ENCODE assay signal across 8 cellular contexts in the genomic region with DNA sequence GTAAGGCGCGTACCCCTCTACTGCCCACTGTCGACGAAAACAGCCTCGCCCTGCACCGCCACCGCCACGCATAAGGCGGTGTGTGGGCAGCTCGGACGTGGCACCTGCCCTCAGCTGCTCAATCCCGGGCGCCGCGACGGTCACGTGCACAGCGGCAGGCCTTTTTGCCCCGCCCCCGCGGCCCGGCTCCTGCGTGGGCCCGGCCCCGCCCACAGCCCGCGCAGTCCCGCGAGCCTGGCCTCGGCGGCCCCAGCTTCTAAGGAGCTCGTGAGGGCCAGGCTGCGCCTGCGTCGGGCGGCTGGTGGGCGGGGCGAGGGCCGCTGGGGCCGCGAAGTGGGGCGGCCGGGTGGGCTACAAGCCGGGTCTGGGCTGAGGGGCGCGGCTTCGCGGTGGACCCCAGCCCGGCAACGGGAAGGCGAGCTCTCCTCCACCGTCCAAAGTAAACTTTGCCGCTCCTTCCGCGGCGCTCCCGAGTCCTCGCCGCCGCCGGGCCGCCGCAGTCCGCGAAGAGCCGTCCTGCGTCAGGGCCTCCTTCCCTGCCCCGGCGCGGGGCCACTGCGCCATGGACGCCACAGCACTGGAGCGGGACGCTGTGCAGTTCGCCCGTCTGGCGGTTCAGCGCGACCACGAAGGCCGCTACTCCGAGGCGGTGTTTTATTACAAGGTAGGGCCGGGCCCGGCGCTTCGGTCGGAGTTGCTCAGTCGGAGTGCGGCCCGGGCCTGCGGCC. TPM values are rescaled to one million over a fixed set of nuclear protein-coding genes. Genes with fewer than 3 reads are reported as not detected.
DNase-seq lines count a peak whose midpoint lies in the region; ATAC-seq and TF ChIP-seq lines count a peak whose summit lies in the region.

Gene CAPN7 (plus strand): TSS at position 313 of the 728 bp plus-strand sequence. CDS start 250 bp downstream, at position 563.

- H3K36me3 ChIP-seq in right lobe of liver: peaks cover 0 to 14% (median 0%) of the 10 kb centered on the region in 4 donors

- intact Hi-C loops in right lobe of liver (cut with DNase I): loop anchor here in 1 of 2 donors (10.0 kb wide), 1 partner anchor 59 kb away; no protein-coding TSS in a partner anchor

- H3K9me3 ChIP-seq in right lobe of liver: no peaks in the 10 kb centered on the region

- TF ChIP-seq POLR2A in right lobe of liver (IDR thresholded peaks at IDR 0.05): peak; percentile 96

- H3K4me1 ChIP-seq in right lobe of liver: peaks cover 0 to 36% (median 3%) of the 10 kb centered on the region in 4 donors

- H3K4me3 ChIP-seq in WI38 (ENCODE audit: low read depth, low read length) (peak within 1 kb of the TSS; percentile 95), right lobe of liver (peak within 1 kb of the TSS; percentile 81 to 91 (median 81))

- H3K27me3 ChIP-seq in right lobe of liver: no peaks in the 10 kb centered on the region

- ATAC-seq in GM19023 (IDR thresholded peaks at IDR 0.05; ENCODE audit: unreplicated experiment): peak; percentile 92
- peak; percentile 88 for ATAC-seq in HG03342 (IDR thresholded peaks at IDR 0.05; ENCODE audit: unreplicated experiment)
- ATAC-seq in right lobe of liver: peak; percentile 87 to 96 (median 92)

- 4% methylated on average over 10 of the region's 92 CpGs for WGBS in right lobe of liver (ENCODE audit: insufficient coverage, low coverage, low lambda C conversion rate, missing lambda C conversion rate)

- peak; percentile 97 for DNase-seq in right lobe of liver
- peak; percentile 86 to 95 (median 87) for DNase-seq in stimulated activated CD4-positive, alpha-beta T cell treated with anti-CD3 and anti-CD28 coated beads, TNF-alpha, amount 100 ng/mL, for 1 hour (ENCODE audit: low read depth in 3 of 3, low spot score in 1 of 3)
- no peak for DNase-seq in NCI-H2196 treated with DMSO at 0.1 percent for 48 hours (lab: John Stamatoyannopoulos, UW; ENCODE audit: unreplicated experiment)

- TF ChIP-seq CTCF in 22Rv1 (IDR thresholded peaks at IDR 0.05) (peak; percentile 47), WI38 (IDR thresholded peaks at IDR 0.05; ENCODE audit: low read depth, low read length) (peak; percentile 32; the same call in 1 of the 2 replicates), right lobe of liver (IDR thresholded peaks at IDR 0.05) (peak in 3 of 4 donors; percentile 28 to 39 (median 39))

- peak within 1 kb of the TSS; percentile 84 for H3K27ac ChIP-seq in 22Rv1
- peak within 1 kb of the TSS; percentile 89 for H3K27ac ChIP-seq in cingulate gyrus (ENCODE audit: low read depth, low read length)
- H3K27ac ChIP-seq in right lobe of liver: peak within 1 kb of the TSS; percentile 89 to 94 (median 91)

RNA-seq across cellular contexts. Expression of gene CAPN7, which starts in this region (rescaled TPM):
- total RNA-seq in right lobe of liver: 10 to 100 TPM; 20.1 to 32.8 (median 23.1) TPM
